In the genomic region with DNA sequence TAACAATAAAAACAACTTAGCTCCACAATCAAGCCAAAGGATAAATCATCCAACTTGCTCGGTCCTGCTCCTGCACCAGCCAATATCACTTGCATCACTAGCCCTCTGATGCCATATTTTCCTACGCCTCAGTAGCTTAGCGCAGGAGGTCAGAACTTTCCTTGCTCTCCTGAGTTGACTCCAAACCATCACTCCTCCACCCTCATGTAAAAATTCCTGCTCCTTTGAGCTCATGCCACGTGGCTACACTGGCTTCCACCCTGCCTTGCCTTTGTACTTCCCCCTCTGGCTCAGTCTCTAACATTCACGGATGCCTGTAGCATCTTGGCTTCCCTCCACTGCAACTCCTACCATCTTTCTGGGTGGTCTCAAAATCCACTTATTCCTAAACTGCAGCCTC, we compare ENCODE assay signal across 1 cellular context.
TF ChIP-seq lines count a peak whose summit lies in the region.

No MANE protein-coding gene starts in this region.

TF ChIP-seq in H1, 55 proteins besides CTCF, POLR2A, EP300 and RAD21:
- TF ChIP-seq YY1 (IDR thresholded peaks at IDR 0.05; ENCODE audit: low read depth, low read length) (no peak), KDM5A (IDR thresholded peaks at IDR 0.05; ENCODE audit: low read length) (no peak), MAFK (IDR thresholded peaks at IDR 0.05; ENCODE audit: low read depth, low read length) (no peak), RBBP5 (IDR thresholded peaks at IDR 0.05; ENCODE audit: borderline replicate concordance, low read depth, low read length) (no peak), SIX5 (IDR thresholded peaks at IDR 0.05; ENCODE audit: low read depth, low read length) (no peak), CBX8 (IDR thresholded peaks at IDR 0.05; ENCODE audit: borderline replicate concordance, low read depth, low read length) (no peak), SUZ12 (IDR thresholded peaks at IDR 0.05; ENCODE audit: low read length) (no peak), JUN (IDR thresholded peaks at IDR 0.05; ENCODE audit: low read depth, low read length) (no peak), NANOG (IDR thresholded peaks at IDR 0.05; ENCODE audit: insufficient read depth, low read depth, low read length, poor library complexity, severe bottlenecking) (no peak), TAF7 (optimal IDR thresholded peaks at IDR 0.05; ENCODE audit: borderline replicate concordance, low read depth, low read length) (no peak), TEAD4 (IDR thresholded peaks at IDR 0.05; ENCODE audit: low read depth, low read length) (no peak), CREB1 (IDR thresholded peaks at IDR 0.05) (no peak), TCF12 (IDR thresholded peaks at IDR 0.05; ENCODE audit: low read depth, low read length) (no peak), CTBP2 (IDR thresholded peaks at IDR 0.05; ENCODE audit: borderline replicate concordance, insufficient read depth, insufficient read length, low read length) (no peak)
- TF ChIP-seq, protein P1, sequence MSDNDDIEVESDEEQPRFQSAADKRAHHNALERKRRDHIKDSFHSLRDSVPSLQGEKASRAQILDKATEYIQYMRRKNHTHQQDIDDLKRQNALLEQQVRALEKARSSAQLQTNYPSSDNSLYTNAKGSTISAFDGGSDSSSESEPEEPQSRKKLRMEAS (IDR thresholded peaks at IDR 0.05), result no peak
